8 cellular contexts compared by ENCODE assay signal in the genomic region with DNA sequence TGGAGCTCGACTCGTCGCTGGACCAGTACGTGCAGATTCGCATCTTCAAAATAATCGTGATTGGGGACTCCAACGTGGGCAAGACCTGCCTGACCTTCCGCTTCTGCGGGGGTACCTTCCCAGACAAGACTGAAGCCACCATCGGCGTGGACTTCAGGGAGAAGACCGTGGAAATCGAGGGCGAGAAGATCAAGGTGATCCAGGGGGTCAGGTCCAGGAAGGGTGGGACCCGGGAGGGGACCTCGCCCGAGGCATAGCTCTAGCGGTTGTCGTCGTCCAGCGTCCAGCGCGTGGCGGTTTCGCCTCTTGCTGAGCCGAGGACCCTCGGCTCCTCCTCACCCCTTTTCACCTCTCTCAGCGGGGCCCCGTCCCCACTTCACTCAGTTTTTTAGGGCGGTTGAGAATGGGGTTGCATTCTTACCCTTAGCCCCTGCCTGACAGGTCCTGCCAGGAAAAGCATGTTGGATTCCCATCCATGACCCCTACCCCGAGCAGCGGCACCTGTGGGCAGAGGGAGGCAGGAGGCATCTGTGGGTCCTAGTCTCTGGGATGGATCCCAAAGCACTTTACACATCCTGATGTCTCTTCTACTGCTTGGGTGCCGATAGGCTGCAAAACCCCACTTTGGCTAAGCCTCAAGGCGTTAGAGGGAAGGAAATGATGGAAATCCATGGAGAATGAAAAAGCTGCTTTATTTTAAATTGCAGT. TPM values are rescaled to one million over a fixed set of nuclear protein-coding genes. Genes with fewer than 3 reads are reported as not detected.
DNase-seq lines count a peak whose midpoint lies in the region; ATAC-seq and TF ChIP-seq lines count a peak whose summit lies in the region.

No MANE protein-coding gene starts in this region.

- H3K27ac ChIP-seq in ascending aorta (peak overlapping the region; percentile 58 to 89), lower lobe of right lung (peak overlapping the region; percentile 56), transverse colon (peak overlapping the region; percentile 47 to 74 (median 62))

- H3K36me3 ChIP-seq in ascending aorta (no peaks in the 10 kb centered on the region), lower lobe of right lung (no peaks in the 10 kb centered on the region), transverse colon (no peaks in the 10 kb centered on the region)

- H3K27me3 Mint-ChIP-seq in activated naive CD4-positive, alpha-beta T cell treated with anti-CD3 and anti-CD28 coated beads, Interleukin-2, amount 50 U/mL, for 24 hours, result no peaks in the 10 kb centered on the region

- H3K27ac Mint-ChIP-seq in activated naive CD4-positive, alpha-beta T cell treated with anti-CD3 and anti-CD28 coated beads, Interleukin-2, amount 50 U/mL, for 24 hours, result peak overlapping the region; percentile 94

- no peak for TF ChIP-seq CTCF in ascending aorta (IDR thresholded peaks at IDR 0.05)
- TF ChIP-seq CTCF in lower lobe of right lung (IDR thresholded peaks at IDR 0.05), result no peak
- no peak for TF ChIP-seq CTCF in transverse colon (IDR thresholded peaks at IDR 0.05)

- no peak for TF ChIP-seq POLR2A in transverse colon (IDR thresholded peaks at IDR 0.05)

- in situ Hi-C loops in transverse colon (cut with MboI; ENCODE audit: low pct_ligation_motif_present in 1 of 4, low pct_unique_long_range_greater_than_20kb in 1 of 4, low sequenced_read_pairs in 3 of 4), result no loop called here

- no peak for DNase-seq in activated naive CD4-positive, alpha-beta T cell treated with Interleukin-2 at 50 U/mL for 16 hours
- DNase-seq in ascending aorta (ENCODE audit: low spot score in 2 of 2), result no peak
- DNase-seq in lower lobe of right lung, result no peak
- no peak for DNase-seq in transverse colon
- DNase-seq in dermis blood vessel endothelial cell, result no peak
- DNase-seq in NCI-H2171 (lab: John Stamatoyannopoulos, UW), result no peak
- no peak for DNase-seq in cerebellum (ENCODE audit: low spot score)

- ATAC-seq in lower lobe of right lung, result no peak

- peak overlapping the region; percentile 93 for H3K4me3 Mint-ChIP-seq in activated naive CD4-positive, alpha-beta T cell treated with anti-CD3 and anti-CD28 coated beads, Interleukin-2, amount 50 U/mL, for 24 hours

- 55% methylated on average over 34 of the region's 34 CpGs; no CpG with 5 or more reads in 1 of the 2 donors for WGBS in transverse colon (ENCODE audit: low coverage in 1 of 2), 2 donors

- H3K27me3 ChIP-seq in ascending aorta, result no peaks in the 10 kb centered on the region
- no peaks in the 10 kb centered on the region for H3K27me3 ChIP-seq in lower lobe of right lung (ENCODE audit: low read depth)
- H3K27me3 ChIP-seq in transverse colon, result peaks cover 8% of the 10 kb centered on the region

- no peaks in the 10 kb centered on the region for H3K36me3 Mint-ChIP-seq in activated naive CD4-positive, alpha-beta T cell treated with anti-CD3 and anti-CD28 coated beads, Interleukin-2, amount 50 U/mL, for 24 hours

- TF ChIP-seq EP300 in transverse colon (IDR thresholded peaks at IDR 0.05; ENCODE audit: low read depth), result no peak

- H3K9me3 ChIP-seq in ascending aorta, result no peaks in the 10 kb centered on the region
- H3K9me3 ChIP-seq in lower lobe of right lung, result no peaks in the 10 kb centered on the region
- H3K9me3 ChIP-seq in transverse colon, result no peaks in the 10 kb centered on the region

- peaks cover 44% of the 10 kb centered on the region for H3K4me1 Mint-ChIP-seq in activated naive CD4-positive, alpha-beta T cell treated with anti-CD3 and anti-CD28 coated beads, Interleukin-2, amount 50 U/mL, for 24 hours

- peaks cover 0 to 5% of the 10 kb centered on the region in 2 donors for H3K4me1 ChIP-seq in ascending aorta
- peaks cover 17% of the 10 kb centered on the region for H3K4me1 ChIP-seq in lower lobe of right lung
- H3K4me1 ChIP-seq in transverse colon, result peaks cover 0 to 13% (median 2%) of the 10 kb centered on the region in 4 donors

- no peaks in the 10 kb centered on the region for H3K9me3 Mint-ChIP-seq in activated naive CD4-positive, alpha-beta T cell treated with anti-CD3 and anti-CD28 coated beads, Interleukin-2, amount 50 U/mL, for 24 hours

- H3K4me3 ChIP-seq in ascending aorta (peak overlapping the region; percentile 50 to 58), lower lobe of right lung (peak overlapping the region; percentile 58), transverse colon (peak overlapping the region in 3 of 4 donors; percentile 30 to 55 (median 32))

- intact Hi-C loops in ascending aorta (cut with DNase I), result loop anchor here (5.0 kb wide), 3 partner anchors 90 to 240 kb away; no protein-coding TSS in a partner anchor
- intact Hi-C loops in lower lobe of right lung (cut with DNase I), result no loop called here
- intact Hi-C loops in transverse colon (cut with DNase I; ENCODE audit: low total_unique reads), result no loop called here

RNA-seq across cellular contexts. Expression of gene RAB33A, which starts 0.5 kb away (rescaled TPM):
- total RNA-seq in ascending aorta, result 0.32 TPM
- total RNA-seq in lower lobe of right lung, result 0.59 TPM
- total RNA-seq in transverse colon, result 1 to 10 TPM in 1 of 4 donors, under 1 TPM in 2, not detected in 1; 0.79 to 6.2 (median 0.82) TPM
- 0.17 and 0.42 TPM in 2 replicates for total RNA-seq in dermis blood vessel endothelial cell
- 13.5 TPM for total RNA-seq in cerebellum

RNA-seq across cellular contexts. Expression of gene AIFM1, which starts 6.6 kb away (rescaled TPM):
- total RNA-seq in ascending aorta, result 0.75 TPM
- 23.1 TPM for total RNA-seq in lower lobe of right lung
- total RNA-seq in transverse colon, result 10 to 100 TPM in 3 of 4 donors, 1 to 10 TPM in 1; 5.6 to 39.5 (median 28.1) TPM
- 14.0 and 26.6 TPM in 2 replicates for total RNA-seq in dermis blood vessel endothelial cell
- 9.6 TPM for total RNA-seq in cerebellum
